19 cellular contexts compared by ENCODE assay signal in the genomic region with DNA sequence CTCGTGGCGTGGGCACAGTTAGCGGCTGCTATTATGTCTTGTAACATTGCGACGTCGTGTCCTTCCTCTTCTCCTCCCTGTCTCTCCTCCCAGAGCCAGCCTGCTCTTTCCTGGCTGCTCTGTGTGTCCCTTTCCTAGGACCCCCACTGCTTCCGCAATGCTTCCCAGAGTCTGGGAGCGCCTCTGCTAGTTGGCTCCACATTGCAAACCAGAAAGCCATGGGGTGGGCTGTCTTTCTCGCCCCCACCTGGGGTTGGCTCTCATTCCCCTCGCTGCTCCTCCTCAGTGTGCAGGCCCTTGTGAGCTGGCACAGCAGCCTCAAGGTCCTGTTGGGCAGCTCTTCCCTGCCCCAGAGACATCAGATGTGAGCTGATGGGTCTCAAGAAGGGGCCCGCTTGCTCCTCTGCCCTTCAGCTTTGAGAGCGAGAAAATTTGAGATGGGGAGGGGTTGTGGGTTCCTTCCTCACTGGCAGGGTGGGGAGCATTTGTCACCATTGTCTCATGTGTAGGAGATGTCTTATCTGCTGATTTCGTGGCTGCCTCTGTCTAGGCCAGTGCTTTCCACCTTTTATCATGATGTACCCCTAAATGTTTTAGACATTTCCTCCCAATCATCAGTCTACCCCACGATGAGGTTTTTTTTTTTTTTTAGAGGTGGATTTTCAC. TPM values are rescaled to one million over a fixed set of nuclear protein-coding genes. Genes with fewer than 3 reads are reported as not detected.
"Had no signal": no experiment of that assay in that cellular context is flagged by ENCODE, and none has a peak within 500 bp of the region (broad histone marks: within the 10 kb centered on the region; RNA-seq: fewer than 3 reads in every experiment).

No MANE protein-coding gene starts in this region.

- H3K36me3 Mint-ChIP-seq: immature natural killer cell; memory B cell; naive thymus-derived CD8-positive, alpha-beta T cell had no signal

- DNase-seq: activated CD4-positive, alpha-beta T cell treated with anti-CD3 and anti-CD28 coated beads for 48 hours; activated CD4-positive, CD25-positive, alpha-beta regulatory T cell; activated CD8-positive, alpha-beta T cell treated with anti-CD3 and anti-CD28 coated beads for 36 hours; activated naive CD4-positive, alpha-beta T cell treated with anti-CD3 and anti-CD28 coated beads for 36 hours; activated T-cell treated with anti-CD3 and anti-CD28 coated beads, Interleukin-2, amount 50 U/mL, for 1 hour; esophagus squamous epithelium; immature natural killer cell; kidney glomerular epithelial cell; left ventricle myocardium superior; naive thymus-derived CD8-positive, alpha-beta T cell; stimulated activated naive CD4-positive, alpha-beta T cell treated with Interleukin-2 at 50 U/mL for 16 hours; T-helper 17 cell; tibial artery had no signal

- H3K9me3 ChIP-seq: esophagus squamous epithelium, neutrophil, tibial artery had no signal

- H3K4me3 Mint-ChIP-seq: activated CD8-positive, alpha-beta T cell treated with anti-CD3 and anti-CD28 coated beads for 36 hours; activated naive CD4-positive, alpha-beta T cell treated with anti-CD3 and anti-CD28 coated beads for 36 hours; central memory CD8-positive, alpha-beta T cell; immature natural killer cell; memory B cell; naive thymus-derived CD8-positive, alpha-beta T cell; T-helper 17 cell had no signal

- H3K9me3 Mint-ChIP-seq: activated CD8-positive, alpha-beta T cell treated with anti-CD3 and anti-CD28 coated beads for 36 hours; activated naive CD4-positive, alpha-beta T cell treated with anti-CD3 and anti-CD28 coated beads for 36 hours; central memory CD8-positive, alpha-beta T cell; immature natural killer cell; memory B cell; naive thymus-derived CD8-positive, alpha-beta T cell had no signal

- H3K27ac ChIP-seq: coronary artery, esophagus squamous epithelium, neutrophil, tibial artery had no signal

- H3K36me3 ChIP-seq: esophagus squamous epithelium, neutrophil, tibial artery had no signal

- H3K27ac Mint-ChIP-seq: activated CD8-positive, alpha-beta T cell treated with anti-CD3 and anti-CD28 coated beads for 36 hours; activated naive CD4-positive, alpha-beta T cell treated with anti-CD3 and anti-CD28 coated beads for 36 hours; memory B cell; T-helper 17 cell had no signal

- ATAC-seq: activated CD8-positive, alpha-beta T cell treated with anti-CD3 and anti-CD28 coated beads for 36 hours; naive thymus-derived CD8-positive, alpha-beta T cell; sciatic nerve; T-helper 17 cell had no signal

- H3K4me3 ChIP-seq: coronary artery, esophagus squamous epithelium, tibial artery had no signal

RNA-seq across cellular contexts. Expression of a gene that starts 3.3 kb away (rescaled TPM):
- total RNA-seq: activated naive CD4-positive, alpha-beta T cell treated with anti-CD3 and anti-CD28 coated beads for 36 hours; naive thymus-derived CD8-positive, alpha-beta T cell; subcutaneous adipose tissue; T-helper 17 cell had no signal
- polyA plus RNA-seq: naive thymus-derived CD8-positive, alpha-beta T cell had no signal
